In genomic region chr6:11323666-11324452, GRCh38 we compare ENCODE assay signal across 9 cellular contexts.
DNase-seq lines count a peak whose midpoint lies in the region; ATAC-seq and TF ChIP-seq lines count a peak whose summit lies in the region.
"Had no signal": no experiment of that assay in that cellular context is flagged by ENCODE, and none has a peak within 500 bp of the region (broad histone marks: within the 10 kb centered on the region; RNA-seq: fewer than 3 reads in every experiment).

No MANE protein-coding gene starts in this region.

- H3K4me2 ChIP-seq in IMR-90 (ENCODE audit: low read depth, low read length): no peak overlapping the region
- H3K4me2 ChIP-seq in mesendoderm (ENCODE audit: low read length): no peak overlapping the region

- H3K27me3 Mint-ChIP-seq in nephron (ENCODE audit: low read depth): no peaks in the 10 kb centered on the region

- H4K5ac ChIP-seq in IMR-90 (ENCODE audit: low read depth, low read length) (no peak overlapping the region), mesendoderm (ENCODE audit: low read length) (no peak overlapping the region)

- H3K9me1 ChIP-seq in IMR-90 (ENCODE audit: insufficient read depth, low read length): peaks cover 13% of the 10 kb centered on the region

- H3K4me1 Mint-ChIP-seq in nephron: peaks cover 19% of the 10 kb centered on the region

- peak overlapping the region; percentile 12; the same call in 1 of the 2 replicates for H4K91ac ChIP-seq in IMR-90 (ENCODE audit: insufficient read depth, low read depth, low read length)

- TF ChIP-seq POLR2A in IMR-90 (IDR thresholded peaks at IDR 0.05; ENCODE audit: low read depth, low read length) (no peak), body of pancreas (IDR thresholded peaks at IDR 0.05) (peak in 1 of 3 donors; percentile 10)

- no peak for ATAC-seq in IMR-90 (ENCODE audit: low read depth)
- ATAC-seq in body of pancreas: peak; percentile 21
- no peak for ATAC-seq in HG03442 (IDR thresholded peaks at IDR 0.05; ENCODE audit: unreplicated experiment)

- H3K79me1 ChIP-seq in IMR-90 (ENCODE audit: low read depth in 1 of 2, low read length in 2 of 2) (0 out of 4 replicates have a peak, but pooled peaks cover 0 to 6% of the 10 kb centered on the region in 2 experiments), mesendoderm (ENCODE audit: low read length) (no peaks in the 10 kb centered on the region)

- peak overlapping the region in 2 of 3 experiments; percentile 19 to 69 for H3K27ac Mint-ChIP-seq in nephron

- H3K18ac ChIP-seq in IMR-90 (ENCODE audit: low read depth, low read length): no peak overlapping the region
- H3K18ac ChIP-seq in mesendoderm (ENCODE audit: low read length): no peak overlapping the region

- H2BK15ac ChIP-seq in IMR-90 (ENCODE audit: low read depth, low read length) (no peak overlapping the region), mesendoderm (replicated peaks; ENCODE audit: low read depth) (no peak overlapping the region)

- H3K9me3 Mint-ChIP-seq in nephron: no peaks in the 10 kb centered on the region

- TF ChIP-seq CTCF in GM13976 (IDR thresholded peaks at IDR 0.05; ENCODE audit: borderline replicate concordance, control extremely low read depth, extremely low read depth, insufficient read depth, missing control alignments) (no peak), IMR-90 (conservative IDR thresholded peaks at IDR 0.05; ENCODE audit: low read depth, low read length) (no peak), body of pancreas (IDR thresholded peaks at IDR 0.05) (peak in 1 of 7 experiments; percentile 13), nephron (IDR thresholded peaks at IDR 0.05; ENCODE audit: unreplicated experiment in 3 of 3) (no peak)

- no peaks in the 10 kb centered on the region for H3K79me2 ChIP-seq in mesendoderm (ENCODE audit: control insufficient read depth, insufficient read depth, low read length)

- POLR2A ChIA-PET in IMR-90 (lab: Charles Lee; ENCODE audit: unreplicated experiment): no interaction called here

- no peak overlapping the region for H3K9ac ChIP-seq in IMR-90 (ENCODE audit: low read depth, low read length)
- H3K9ac ChIP-seq in mesendoderm (ENCODE audit: low read length): no peak overlapping the region

- H2BK20ac ChIP-seq in IMR-90 (ENCODE audit: low read depth, low read length): no peak overlapping the region

- H3K27ac ChIP-seq in IMR-90 (ENCODE audit: insufficient read depth, low read length) (no peak overlapping the region), body of pancreas (no peak overlapping the region), mesendoderm (ENCODE audit: low read depth, low read length) (no peak overlapping the region)

- H3K14ac ChIP-seq in IMR-90 (replicated peaks; ENCODE audit: low read depth, low read length): no peak overlapping the region

- no peaks in the 10 kb centered on the region for H4K20me1 ChIP-seq in IMR-90 (ENCODE audit: insufficient read depth, low read length)

- no peak overlapping the region for H3K4ac ChIP-seq in IMR-90 (ENCODE audit: low read depth, low read length)
- H3K4ac ChIP-seq in mesendoderm (ENCODE audit: low read depth, low read length): no peak overlapping the region

- 92% methylated on average over 6 of the region's 16 CpGs; no CpG with 5 or more reads in 1 of the 2 experiments for WGBS in IMR-90 (ENCODE audit: extremely low coverage in 2 of 2, insufficient read length in 1 of 2), 2 experiments
- WGBS in body of pancreas, 2 donors: 81 to 83% methylated on average over 14 to 16 of the region's 16 CpGs
- WGBS in mesendoderm (ENCODE audit: extremely low coverage, insufficient coverage, low lambda C conversion rate): no CpG with 5 or more reads among the region's 16 CpGs

- dilution Hi-C loops in IMR-90 (cut with HindIII; ENCODE audit: low sequenced_read_pairs, unreplicated experiment): no loop called here

- no peaks in the 10 kb centered on the region for H3K9me3 ChIP-seq in IMR-90 (ENCODE audit: control insufficient read depth, insufficient read depth, low read length)
- H3K9me3 ChIP-seq in body of pancreas: no peaks in the 10 kb centered on the region
- H3K9me3 ChIP-seq: HAP-1 had no signal

- CTCF ChIA-PET in IMR-90 (lab: Yijun Ruan, JAX): no interaction called here

- H3K56ac ChIP-seq in IMR-90 (ENCODE audit: extremely low read depth, insufficient read depth, low read length) (no peak overlapping the region), mesendoderm (ENCODE audit: low read length) (no peak overlapping the region)

- H2AFZ ChIP-seq in IMR-90 (replicated peaks; ENCODE audit: low read length, poor library complexity): no peak overlapping the region

- peak overlapping the region; percentile 35; the same call in 1 of the 2 replicates for H2AK5ac ChIP-seq in IMR-90 (ENCODE audit: low read depth, low read length)
- H2AK5ac ChIP-seq in mesendoderm (ENCODE audit: low read length): no peak overlapping the region

- H2AK9ac ChIP-seq in IMR-90 (replicated peaks; ENCODE audit: low read depth, low read length, poor library complexity): no peak overlapping the region

- no TSS peak for BruUV-seq in IMR-90 (replicated peaks; lab: Mats Ljungman, UMichigan)

- H3K36me3 Mint-ChIP-seq in nephron (ENCODE audit: low read depth): no peaks in the 10 kb centered on the region

- intact Hi-C loops in IMR-90 (cut with micrococcal nuclease): no loop called here
- intact Hi-C loops in body of pancreas (cut with DNase I): no loop called here

- H3K4me1 ChIP-seq in IMR-90 (ENCODE audit: control insufficient read depth, insufficient read depth, low read length) (peaks cover 14% of the 10 kb centered on the region), body of pancreas (no peaks in the 10 kb centered on the region), mesendoderm (ENCODE audit: control insufficient read depth, low read depth, low read length) (no peaks in the 10 kb centered on the region)

- H3K36me3 ChIP-seq in IMR-90 (ENCODE audit: control insufficient read depth, insufficient read depth, low read length): no peaks in the 10 kb centered on the region
- H3K36me3 ChIP-seq in body of pancreas (replicated peaks in 1 of 2; ENCODE audit: insufficient read depth in 1 of 2, low read depth in 2 of 2): no peaks in the 10 kb centered on the region
- no peaks in the 10 kb centered on the region for H3K36me3 ChIP-seq in mesendoderm (ENCODE audit: control insufficient read depth, insufficient read depth, low read length)
- H3K36me3 ChIP-seq: HAP-1 had no signal

- H3K23ac ChIP-seq in IMR-90 (ENCODE audit: low read depth, low read length) (no peak overlapping the region), mesendoderm (ENCODE audit: low read length) (no peak overlapping the region)

- H4K8ac ChIP-seq in IMR-90 (ENCODE audit: low read depth in 2 of 2, low read length in 2 of 2): no peak overlapping the region
- H4K8ac ChIP-seq in mesendoderm (ENCODE audit: low read depth, low read length): no peak overlapping the region

- H2BK120ac ChIP-seq in IMR-90 (ENCODE audit: low read depth, low read length) (no peak overlapping the region), mesendoderm (ENCODE audit: low read depth, low read length) (no peak overlapping the region)

- H3K4me3 Mint-ChIP-seq in nephron: no peak overlapping the region

- DNase-seq in GM13976 (ENCODE audit: low spot score): peak; percentile 58
- DNase-seq in IMR-90: no peak
- DNase-seq in body of pancreas: peak in 2 of 4 donors; percentile 12 to 76
- no peak for DNase-seq in NCI-H2029 (lab: John Stamatoyannopoulos, UW)
- no peak for DNase-seq in mesendoderm
- DNase-seq in activated CD4-positive, CD25-positive, alpha-beta regulatory T cell (lab: John Stamatoyannopoulos, UW): no peak

- H2BK5ac ChIP-seq in IMR-90 (ENCODE audit: low read depth, low read length, poor library complexity, severe bottlenecking): no peak overlapping the region
- H2BK5ac ChIP-seq in mesendoderm (ENCODE audit: low read length): no peak overlapping the region

- no peak for TF ChIP-seq RAD21 in IMR-90 (IDR thresholded peaks at IDR 0.05; ENCODE audit: low read length)

- H3K27me3 ChIP-seq in IMR-90 (ENCODE audit: control insufficient read depth, insufficient read depth, low read length): no peaks in the 10 kb centered on the region
- H3K27me3 ChIP-seq in body of pancreas: no peaks in the 10 kb centered on the region
- H3K27me3 ChIP-seq in mesendoderm (ENCODE audit: insufficient read depth, low read length, poor library complexity): no peaks in the 10 kb centered on the region

- in situ Hi-C loops in GM13976 (cut with MboI; ENCODE audit: low sequenced_read_pairs, unreplicated experiment) (no loop called here), IMR-90 (cut with MboI; ENCODE audit: low sequenced_read_pairs) (no loop called here)

- H3K4me3 ChIP-seq in IMR-90 (ENCODE audit: insufficient read depth, low read depth, low read length): no peak overlapping the region
- H3K4me3 ChIP-seq in body of pancreas: no peak overlapping the region
- no peak overlapping the region for H3K4me3 ChIP-seq in mesendoderm (ENCODE audit: low read length)
- H3K4me3 ChIP-seq: HAP-1 had no signal

TF ChIP-seq in IMR-90, 13 proteins besides CTCF, POLR2A, EP300 and RAD21:
- no peak for TF ChIP-seq RCOR1 (IDR thresholded peaks at IDR 0.05; ENCODE audit: insufficient replicate concordance, low read length)
- TF ChIP-seq MAFK (IDR thresholded peaks at IDR 0.05; ENCODE audit: low read depth, low read length): no peak
- TF ChIP-seq MAZ (IDR thresholded peaks at IDR 0.05; ENCODE audit: borderline replicate concordance, low read depth, low read length): no peak
- no peak for TF ChIP-seq CEBPB (IDR thresholded peaks at IDR 0.05; ENCODE audit: low read depth, low read length)
- TF ChIP-seq SMC3 (IDR thresholded peaks at IDR 0.05; ENCODE audit: low read depth, low read length): no peak
- TF ChIP-seq MXI1 (IDR thresholded peaks at IDR 0.05; ENCODE audit: borderline replicate concordance, low read depth, low read length): no peak
